35 cellular contexts compared by ENCODE assay signal in the genomic region with DNA sequence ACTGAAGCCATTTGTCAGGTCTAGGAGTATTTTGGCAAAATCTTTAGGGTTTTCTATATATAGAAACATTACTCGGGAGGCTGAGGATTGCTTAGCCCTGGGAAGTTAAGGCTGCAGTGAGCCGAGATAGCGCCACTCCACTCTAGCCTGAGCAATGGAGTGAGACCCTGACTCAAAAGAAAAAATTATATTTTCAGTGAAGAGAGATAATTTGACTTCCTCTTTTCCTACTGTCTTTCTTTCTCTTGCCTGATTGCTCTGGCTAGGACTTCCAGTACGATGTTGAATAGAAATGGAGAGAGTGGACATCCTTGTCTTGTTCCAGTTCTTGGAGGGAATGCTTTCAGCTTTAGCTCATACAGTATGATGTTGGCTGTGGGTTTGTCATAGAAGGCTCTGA.
"Had no signal": no experiment of that assay in that cellular context is flagged by ENCODE, and none has a peak within 500 bp of the region (broad histone marks: within the 10 kb centered on the region; RNA-seq: fewer than 3 reads in every experiment).

No MANE protein-coding gene starts in this region.

- H3K9ac ChIP-seq: KMS-11 had no signal

- H3K27ac ChIP-seq: KMS-11 had no signal

- H3K27me3 ChIP-seq: MG63 had no signal

- H3K4me2 ChIP-seq: KMS-11 had no signal

- H3K36me3 ChIP-seq: MG63 had no signal

- H3K9me3 ChIP-seq: MG63 had no signal

- H3K4me3 ChIP-seq: MG63 had no signal

- DNase-seq: Karpas-422, MG63, MM.1S, MV-4-11, NCI-H1048, NCI-H1092, NCI-H1092 treated with DMSO at 0.1 percent for 48 hours, NCI-H1105, NCI-H1105 treated with DMSO at 0.1 percent for 48 hours, NCI-H1417, NCI-H1417 treated with DMSO at 0.1 percent for 48 hours, NCI-H1436, NCI-H1436 treated with DMSO at 0.1 percent for 48 hours, NCI-H146, NCI-H1694, NCI-H1694 treated with DMSO at 0.1 percent for 48 hours, NCI-H187, NCI-H187 treated with DMSO at 0.1 percent for 48 hours, NCI-H1930, NCI-H2029, NCI-H2029 treated with DMSO at 0.1 percent for 48 hours, NCI-H2081, NCI-H2081 treated with DMSO at 0.1 percent for 48 hours, NCI-H2107, NCI-H2171, NCI-H2171 treated with DMSO at 0.1 percent for 48 hours, NCI-H2227 treated with DMSO at 0.1 percent for 48 hours, NCI-H226, NCI-H345, NCI-H446, NCI-H446 treated with DMSO at 0.1 percent for 48 hours, NCI-H510A treated with DMSO at 0.1 percent for 48 hours, NCI-H524, NCI-H524 treated with DMSO at 0.1 percent for 48 hours had no signal
